39 cellular contexts compared by ENCODE assay signal in genomic region chrX:133042260-133042659, GRCh38. TPM values are rescaled to one million over a fixed set of nuclear protein-coding genes. Genes with fewer than 3 reads are reported as not detected.
"Had no signal": no experiment of that assay in that cellular context is flagged by ENCODE, and none has a peak within 500 bp of the region (broad histone marks: within the 10 kb centered on the region; RNA-seq: fewer than 3 reads in every experiment).

No MANE protein-coding gene starts in this region.

- H3K36me3 ChIP-seq: MG63 had no signal

- H3K9me3 ChIP-seq: MG63 had no signal

- H3K4me3 ChIP-seq: MG63 had no signal

- H3K27ac ChIP-seq: KMS-11 had no signal

- H3K27me3 ChIP-seq: MG63 had no signal

- DNase-seq: Karpas-422, Kasumi-1, KBM-7, KG1, MG63, MM.1S, MV-4-11, NCI-H1048, NCI-H1092, NCI-H1092 treated with DMSO at 0.1 percent for 48 hours, NCI-H1105, NCI-H1417, NCI-H1417 treated with DMSO at 0.1 percent for 48 hours, NCI-H1436, NCI-H1436 treated with DMSO at 0.1 percent for 48 hours, NCI-H146, NCI-H1694, NCI-H1694 treated with DMSO at 0.1 percent for 48 hours, NCI-H187, NCI-H187 treated with DMSO at 0.1 percent for 48 hours, NCI-H1930, NCI-H2029, NCI-H2029 treated with DMSO at 0.1 percent for 48 hours, NCI-H2081, NCI-H2081 treated with DMSO at 0.1 percent for 48 hours, NCI-H2107, NCI-H2171, NCI-H2171 treated with DMSO at 0.1 percent for 48 hours, NCI-H2227 treated with DMSO at 0.1 percent for 48 hours, NCI-H226, NCI-H446, NCI-H446 treated with DMSO at 0.1 percent for 48 hours, NCI-H510A, NCI-H510A treated with DMSO at 0.1 percent for 48 hours had no signal

RNA-seq across cellular contexts. Expression of gene USP26, which starts 54.6 kb away (rescaled TPM):
- total RNA-seq: LHCN-M2, M059J, MCF 10A, NCI-H460 had no signal
